In genomic region chr10:49257159-49257558, GRCh38 we compare ENCODE assay signal across 1 cellular context.
TF ChIP-seq lines count a peak whose summit lies in the region.

No MANE protein-coding gene starts in this region.

TF ChIP-seq in K562, 482 proteins besides CTCF, POLR2A, EP300 and RAD21 (continued from another document and continues in another):
- TF ChIP-seq, protein P1, sequence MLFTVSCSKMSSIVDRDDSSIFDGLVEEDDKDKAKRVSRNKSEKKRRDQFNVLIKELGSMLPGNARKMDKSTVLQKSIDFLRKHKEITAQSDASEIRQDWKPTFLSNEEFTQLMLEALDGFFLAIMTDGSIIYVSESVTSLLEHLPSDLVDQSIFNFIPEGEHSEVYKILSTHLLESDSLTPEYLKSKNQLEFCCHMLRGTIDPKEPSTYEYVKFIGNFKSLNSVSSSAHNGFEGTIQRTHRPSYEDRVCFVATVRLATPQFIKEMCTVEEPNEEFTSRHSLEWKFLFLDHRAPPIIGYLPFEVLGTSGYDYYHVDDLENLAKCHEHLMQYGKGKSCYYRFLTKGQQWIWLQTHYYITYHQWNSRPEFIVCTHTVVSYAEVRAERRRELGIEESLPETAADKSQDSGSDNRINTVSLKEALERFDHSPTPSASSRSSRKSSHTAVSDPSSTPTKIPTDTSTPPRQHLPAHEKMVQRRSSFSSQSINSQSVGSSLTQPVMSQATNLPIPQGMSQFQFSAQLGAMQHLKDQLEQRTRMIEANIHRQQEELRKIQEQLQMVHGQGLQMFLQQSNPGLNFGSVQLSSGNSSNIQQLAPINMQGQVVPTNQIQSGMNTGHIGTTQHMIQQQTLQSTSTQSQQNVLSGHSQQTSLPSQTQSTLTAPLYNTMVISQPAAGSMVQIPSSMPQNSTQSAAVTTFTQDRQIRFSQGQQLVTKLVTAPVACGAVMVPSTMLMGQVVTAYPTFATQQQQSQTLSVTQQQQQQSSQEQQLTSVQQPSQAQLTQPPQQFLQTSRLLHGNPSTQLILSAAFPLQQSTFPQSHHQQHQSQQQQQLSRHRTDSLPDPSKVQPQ (CRISPR knock-in tag; IDR thresholded peaks at IDR 0.05; ENCODE audit: borderline replicate concordance) = no peak
- TF ChIP-seq CCAR2 (IDR thresholded peaks at IDR 0.05; ENCODE audit: low read depth, low read length) (no peak), SPI1 (IDR thresholded peaks at IDR 0.05; ENCODE audit: borderline replicate concordance, low read depth, low read length) (no peak; the same call in 1 of the 2 replicates), ZBTB17 (CRISPR knock-in tag; IDR thresholded peaks at IDR 0.05) (peak; percentile 82), PYGO2 (tag; IDR thresholded peaks at IDR 0.05) (peak; percentile 63; the same call in 1 of the 2 replicates), RBM15 (IDR thresholded peaks at IDR 0.05; ENCODE audit: insufficient read depth, low read length) (no peak), ZNF121 (CRISPR knock-in tag; conservative IDR thresholded peaks at IDR 0.05) (no peak), TEAD1 (CRISPR knock-in tag; IDR thresholded peaks at IDR 0.05) (peak in 1 of 2 experiments; percentile 87; a peak in 2 of 4 replicates), BRD4 (IDR thresholded peaks at IDR 0.05) (no peak), ARHGAP35 (IDR thresholded peaks at IDR 0.05; ENCODE audit: partially characterized antibody) (no peak), ZNF41 (CRISPR knock-in tag; conservative IDR thresholded peaks at IDR 0.05) (no peak; the same call in 1 of the 2 replicates), JUND (IDR thresholded peaks at IDR 0.05; ENCODE audit: borderline replicate concordance, low read depth, low read length) (no peak), JUND (tag; IDR thresholded peaks at IDR 0.05; ENCODE audit: borderline replicate concordance, low read depth, low read length) (peak; percentile 63; the same call in 2 of the 3 replicates), GTF2A2 (tag; IDR thresholded peaks at IDR 0.05) (0 out of 2 replicates have a peak, but pooled peaks have one; percentile 33), NR4A1 (CRISPR knock-in tag; IDR thresholded peaks at IDR 0.05) (no peak), NR4A1 (tag; IDR thresholded peaks at IDR 0.05) (peak; percentile 80), RBM17 (IDR thresholded peaks at IDR 0.05; ENCODE audit: borderline replicate concordance, low read depth, low read length) (no peak), ZNF57 (CRISPR knock-in tag; IDR thresholded peaks at IDR 0.05) (no peak), ZNF561 (CRISPR knock-in tag; conservative IDR thresholded peaks at IDR 0.05) (no peak), ZNF583 (CRISPR knock-in tag; IDR thresholded peaks at IDR 0.05) (no peak), FIP1L1 (IDR thresholded peaks at IDR 0.05; ENCODE audit: low read depth, low read length, poor library complexity, severe bottlenecking) (no peak), JUNB (CRISPR knock-in tag; conservative IDR thresholded peaks at IDR 0.05) (no peak), ILK (tag; IDR thresholded peaks at IDR 0.05; ENCODE audit: borderline replicate concordance, low read depth) (peak; percentile 73; the same call in 1 of the 2 replicates), YBX1 (IDR thresholded peaks at IDR 0.05) (no peak), CBX3 (IDR thresholded peaks at IDR 0.05; ENCODE audit: borderline replicate concordance in 1 of 2, low read length in 2 of 2) (no peak), SMC3 (conservative IDR thresholded peaks at IDR 0.05; ENCODE audit: insufficient read depth, low read depth, low read length) (no peak), ZNF354B (CRISPR knock-in tag; IDR thresholded peaks at IDR 0.05) (no peak), NR2C2 (CRISPR knock-in tag; IDR thresholded peaks at IDR 0.05) (no peak), NR2C2 (tag; IDR thresholded peaks at IDR 0.05) (0 out of 2 replicates have a peak, but pooled peaks have one; percentile 22), STAG1 (CRISPR knock-in tag; IDR thresholded peaks at IDR 0.05; ENCODE audit: borderline replicate concordance) (no peak), ZBTB34 (CRISPR knock-in tag; IDR thresholded peaks at IDR 0.05) (no peak), ZNF197 (CRISPR knock-in tag; IDR thresholded peaks at IDR 0.05; ENCODE audit: low read depth) (peak; percentile 76; the same call in 1 of the 2 replicates), HMG20B (CRISPR knock-in tag; IDR thresholded peaks at IDR 0.05) (no peak), CHD1 (IDR thresholded peaks at IDR 0.05; ENCODE audit: low read length) (no peak), MECOM (CRISPR knock-in tag; IDR thresholded peaks at IDR 0.05) (peak; percentile 75; the same call in 1 of the 2 replicates), MBD2 (IDR thresholded peaks at IDR 0.05; ENCODE audit: borderline replicate concordance, low read depth) (no peak), ID3 (CRISPR knock-in tag; IDR thresholded peaks at IDR 0.05) (peak; percentile 73), ID3 (tag; IDR thresholded peaks at IDR 0.05) (peak; percentile 85), NFYB (IDR thresholded peaks at IDR 0.05; ENCODE audit: extremely low read depth, insufficient read length) (no peak), ZSCAN29 (IDR thresholded peaks at IDR 0.05) (no peak), SAFB2 (IDR thresholded peaks at IDR 0.05; ENCODE audit: borderline replicate concordance, low read depth, low read length, severe bottlenecking) (no peak), NR2C1 (IDR thresholded peaks at IDR 0.05) (no peak), NR2C1 (tag; IDR thresholded peaks at IDR 0.05) (peak; percentile 80), RFX1 (IDR thresholded peaks at IDR 0.05) (no peak), CREB5 (CRISPR knock-in tag; IDR thresholded peaks at IDR 0.05) (peak; percentile 64; the same call in 1 of the 2 replicates), ZC3H11A (IDR thresholded peaks at IDR 0.05; ENCODE audit: low read depth, low read length) (no peak), CAMTA2 (CRISPR knock-in tag; conservative IDR thresholded peaks at IDR 0.05) (no peak), ZNF124 (CRISPR knock-in tag; IDR thresholded peaks at IDR 0.05) (no peak), CUX1 (CRISPR knock-in tag; IDR thresholded peaks at IDR 0.05) (0 out of 2 replicates have a peak, but pooled peaks have one; percentile 34), PTRF (tag; IDR thresholded peaks at IDR 0.05) (peak; percentile 85), SIRT6 (IDR thresholded peaks at IDR 0.05; ENCODE audit: low read depth, low read length) (no peak), CEBPB (tag; IDR thresholded peaks at IDR 0.05) (no peak), TOE1 (IDR thresholded peaks at IDR 0.05; ENCODE audit: borderline replicate concordance) (no peak), TOE1 (CRISPR knock-in tag; IDR thresholded peaks at IDR 0.05; ENCODE audit: borderline replicate concordance, low read depth) (no peak), HDAC3 (IDR thresholded peaks at IDR 0.05; ENCODE audit: borderline replicate concordance, partially characterized antibody) (no peak), ZNF444 (CRISPR knock-in tag; IDR thresholded peaks at IDR 0.05) (no peak), STAT5B (CRISPR knock-in tag; IDR thresholded peaks at IDR 0.05) (no peak), IRF9 (tag; IDR thresholded peaks at IDR 0.05) (peak; percentile 58; the same call in 1 of the 2 replicates), ZNF445 (CRISPR knock-in tag; IDR thresholded peaks at IDR 0.05; ENCODE audit: low read depth) (no peak), NCOA1 (IDR thresholded peaks at IDR 0.05; ENCODE audit: low read depth) (no peak)
- TF ChIP-seq, protein P2, sequence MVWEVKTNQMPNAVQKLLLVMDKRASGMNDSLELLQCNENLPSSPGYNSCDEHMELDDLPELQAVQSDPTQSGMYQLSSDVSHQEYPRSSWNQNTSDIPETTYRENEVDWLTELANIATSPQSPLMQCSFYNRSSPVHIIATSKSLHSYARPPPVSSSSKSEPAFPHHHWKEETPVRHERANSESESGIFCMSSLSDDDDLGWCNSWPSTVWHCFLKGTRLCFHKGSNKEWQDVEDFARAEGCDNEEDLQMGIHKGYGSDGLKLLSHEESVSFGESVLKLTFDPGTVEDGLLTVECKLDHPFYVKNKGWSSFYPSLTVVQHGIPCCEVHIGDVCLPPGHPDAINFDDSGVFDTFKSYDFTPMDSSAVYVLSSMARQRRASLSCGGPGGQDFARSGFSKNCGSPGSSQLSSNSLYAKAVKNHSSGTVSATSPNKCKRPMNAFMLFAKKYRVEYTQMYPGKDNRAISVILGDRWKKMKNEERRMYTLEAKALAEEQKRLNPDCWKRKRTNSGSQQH (CRISPR knock-in tag; IDR thresholded peaks at IDR 0.05) = no peak
- TF ChIP-seq, protein P3, sequence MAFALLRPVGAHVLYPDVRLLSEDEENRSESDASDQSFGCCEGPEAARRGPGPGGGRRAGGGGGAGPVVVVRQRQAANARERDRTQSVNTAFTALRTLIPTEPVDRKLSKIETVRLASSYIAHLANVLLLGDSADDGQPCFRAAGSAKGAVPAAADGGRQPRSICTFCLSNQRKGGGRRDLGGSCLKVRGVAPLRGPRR (CRISPR knock-in tag; IDR thresholded peaks at IDR 0.05) = no peak
- TF ChIP-seq, protein P4, sequence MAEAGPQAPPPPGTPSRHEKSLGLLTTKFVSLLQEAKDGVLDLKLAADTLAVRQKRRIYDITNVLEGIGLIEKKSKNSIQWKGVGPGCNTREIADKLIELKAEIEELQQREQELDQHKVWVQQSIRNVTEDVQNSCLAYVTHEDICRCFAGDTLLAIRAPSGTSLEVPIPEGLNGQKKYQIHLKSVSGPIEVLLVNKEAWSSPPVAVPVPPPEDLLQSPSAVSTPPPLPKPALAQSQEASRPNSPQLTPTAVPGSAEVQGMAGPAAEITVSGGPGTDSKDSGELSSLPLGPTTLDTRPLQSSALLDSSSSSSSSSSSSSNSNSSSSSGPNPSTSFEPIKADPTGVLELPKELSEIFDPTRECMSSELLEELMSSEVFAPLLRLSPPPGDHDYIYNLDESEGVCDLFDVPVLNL (CRISPR knock-in tag; IDR thresholded peaks at IDR 0.05; ENCODE audit: low read depth) = no peak
